Comparison of ENCODE assay signal across 27 cellular contexts in the genomic region with DNA sequence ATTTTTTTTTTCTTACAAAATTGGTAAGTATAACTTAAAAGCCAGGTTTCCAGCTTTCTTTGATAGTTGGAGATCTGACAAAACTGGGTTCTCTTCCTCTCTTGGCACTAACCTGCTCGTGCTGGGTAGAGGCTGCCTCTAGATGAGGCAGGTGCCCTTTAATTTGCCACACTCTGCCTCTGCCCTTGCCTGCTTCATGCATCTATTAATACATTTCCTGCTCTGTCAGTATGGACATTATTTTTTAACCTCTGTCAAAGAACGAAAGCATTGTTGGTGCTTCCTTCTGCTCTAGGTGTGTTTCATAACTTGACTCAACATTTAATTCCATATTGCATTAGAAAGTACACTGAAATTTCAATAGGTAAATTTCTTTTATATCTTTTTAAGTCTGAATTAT.
"Had no signal": no experiment of that assay in that cellular context is flagged by ENCODE, and none has a peak within 500 bp of the region (broad histone marks: within the 10 kb centered on the region; RNA-seq: fewer than 3 reads in every experiment).

No MANE protein-coding gene starts in this region.

- H3K9me3 Mint-ChIP-seq: natural killer cell; neural crest cell; stimulated activated naive B cell treated with anti-CD40 and anti-IgM and Interleukin-4, amounts not matched to agents 10 μg/mL and 1 μg/mL and 100 μg/mL, for 72 hours; stimulated activated naive CD8-positive, alpha-beta T cell treated with anti-CD3 and anti-CD28 coated beads, Interleukin-15, amount 100 ng/mL, for 72 hours had no signal

- H3K9me3 ChIP-seq: esophagus muscularis mucosa, gastroesophageal sphincter, heart left ventricle, left lung, lower lobe of right lung, neutrophil, pancreas, right lobe of liver, thyroid gland, vagina had no signal

- H3K4me1 Mint-ChIP-seq: natural killer cell; stimulated activated naive CD8-positive, alpha-beta T cell treated with anti-CD3 and anti-CD28 coated beads, Interleukin-15, amount 100 ng/mL, for 72 hours had no signal

- H3K4me1 ChIP-seq: foreskin keratinocyte, left lung, pancreas, right lobe of liver had no signal

- H3K4me3 Mint-ChIP-seq: endodermal cell; natural killer cell; neural crest cell; stimulated activated naive B cell treated with anti-CD40 and anti-IgM and Interleukin-4, amounts not matched to agents 10 μg/mL and 1 μg/mL and 100 μg/mL, for 72 hours; stimulated activated naive CD8-positive, alpha-beta T cell treated with anti-CD3 and anti-CD28 coated beads, Interleukin-15, amount 100 ng/mL, for 72 hours had no signal

- H3K27ac Mint-ChIP-seq: endodermal cell; natural killer cell; stimulated activated naive B cell treated with anti-CD40 and anti-IgM and Interleukin-4, amounts not matched to agents 10 μg/mL and 1 μg/mL and 100 μg/mL, for 72 hours; stimulated activated naive CD8-positive, alpha-beta T cell treated with anti-CD3 and anti-CD28 coated beads, Interleukin-15, amount 100 ng/mL, for 72 hours had no signal

- H3K27me3 Mint-ChIP-seq: stimulated activated naive B cell treated with anti-CD40 and anti-IgM and Interleukin-4, amounts not matched to agents 10 μg/mL and 1 μg/mL and 100 μg/mL, for 72 hours; stimulated activated naive CD8-positive, alpha-beta T cell treated with anti-CD3 and anti-CD28 coated beads, Interleukin-15, amount 100 ng/mL, for 72 hours had no signal

- H3K36me3 Mint-ChIP-seq: natural killer cell; stimulated activated naive B cell treated with anti-CD40 and anti-IgM and Interleukin-4, amounts not matched to agents 10 μg/mL and 1 μg/mL and 100 μg/mL, for 72 hours had no signal

- ATAC-seq: foreskin keratinocyte; gastroesophageal sphincter; left cardiac atrium; left lung; lower lobe of right lung; natural killer cell; pancreas; right lobe of liver; stimulated activated naive B cell treated with anti-CD40 and anti-IgM and Interleukin-4, amounts not matched to agents 10 μg/mL and 1 μg/mL and 100 μg/mL, for 72 hours; stimulated activated naive CD8-positive, alpha-beta T cell treated with anti-CD3 and anti-CD28 coated beads, Interleukin-15, amount 100 ng/mL, for 72 hours had no signal

- H3K36me3 ChIP-seq: esophagus muscularis mucosa, gastroesophageal sphincter, heart left ventricle, left lung, lower lobe of right lung, neutrophil, pancreas, right lobe of liver, thyroid gland, vagina had no signal

- FAIRE-seq: colon, islet of Langerhans, pancreas, small intestine had no signal

- H3K27me3 ChIP-seq: esophagus muscularis mucosa, foreskin keratinocyte, gastroesophageal sphincter, heart left ventricle, left lung, neutrophil, pancreas, right lobe of liver, thyroid gland, vagina had no signal

- DNase-seq: effector CD8-positive, alpha-beta T cell; endodermal cell; foreskin keratinocyte; heart left ventricle; hippocampal formation; left cardiac atrium; left lung; lower lobe of right lung; natural killer cell; pancreas; retina; right lobe of liver; small intestine; stimulated activated CD4-positive, alpha-beta T cell treated with anti-CD3 and anti-CD28 coated beads, Interleukin-15, amount 100 ng/mL, for 24 hours; stimulated activated CD4-positive, alpha-beta T cell treated with anti-CD3 and anti-CD28 coated beads, Interleukin-2, amount 100 ng/mL, for 48 hours; stimulated activated naive B cell treated with anti-CD40 and anti-IgM and Interleukin-4, amounts not matched to agents 10 μg/mL and 1 μg/mL and 100 μg/mL, for 72 hours; stimulated activated naive CD8-positive, alpha-beta T cell treated with anti-CD3 and anti-CD28 coated beads, Interleukin-15, amount 100 ng/mL, for 72 hours; thyroid gland; trophoblast cell had no signal

- H3K4me3 ChIP-seq: esophagus muscularis mucosa, gastroesophageal sphincter, heart left ventricle, left lung, lower lobe of right lung, pancreas, right lobe of liver, thyroid gland, vagina had no signal

- H3K27ac ChIP-seq: epithelial cell of prostate, esophagus muscularis mucosa, foreskin keratinocyte, gastroesophageal sphincter, heart left ventricle, left lung, lower lobe of right lung, neutrophil, pancreas, right lobe of liver, thyroid gland, vagina had no signal
